18 cellular contexts compared by ENCODE assay signal in genomic region chr5:110458313-110458712, GRCh38.
A peak's percentile ranks its signal among the peaks of the same experiment; 100 is the strongest.
DNase-seq lines count a peak whose midpoint lies in the region; ATAC-seq and TF ChIP-seq lines count a peak whose summit lies in the region.
"Had no signal": no experiment of that assay in that cellular context is flagged by ENCODE, and none has a peak within 500 bp of the region (broad histone marks: within the 10 kb centered on the region; RNA-seq: fewer than 3 reads in every experiment).

No MANE protein-coding gene starts in this region.

- no peak for TF ChIP-seq CTCF in GM23338 (conservative IDR thresholded peaks at IDR 0.05; ENCODE audit: low read depth in 2 of 2)
- TF ChIP-seq CTCF in neural progenitor cell (IDR thresholded peaks at IDR 0.05): no peak

- no peaks in the 10 kb centered on the region for H3K9me3 ChIP-seq in neural progenitor cell (ENCODE audit: low read depth)
- H3K9me3 ChIP-seq: BE2C had no signal

- ATAC-seq in GM23338: peak; percentile 55; the same call in 2 of the 3 replicates
- ATAC-seq: GM12878 had no signal

- H3K36me3 Mint-ChIP-seq in GM23338 (ENCODE audit: low read depth) (no peaks in the 10 kb centered on the region), neural progenitor cell (no peaks in the 10 kb centered on the region)
- H3K36me3 Mint-ChIP-seq: CD4-positive, CD25-positive, alpha-beta regulatory T cell; CD8-positive, alpha-beta memory T cell had no signal

- no peak overlapping the region for H3K27ac Mint-ChIP-seq in GM23338
- H3K27ac Mint-ChIP-seq in neural progenitor cell: no peak overlapping the region
- H3K27ac Mint-ChIP-seq: CD4-positive, CD25-positive, alpha-beta regulatory T cell had no signal

- H3K4me1 Mint-ChIP-seq in GM23338 (peaks cover 3% of the 10 kb centered on the region; the same call in 2 of the 3 replicates), neural progenitor cell (no peaks in the 10 kb centered on the region)
- H3K4me1 Mint-ChIP-seq: CD4-positive, CD25-positive, alpha-beta regulatory T cell; CD8-positive, alpha-beta memory T cell had no signal

- no peaks in the 10 kb centered on the region for H3K9me2 ChIP-seq in GM23338 (ENCODE audit: insufficient read depth)

- DNase-seq in GM23338 (ENCODE audit: low spot score) (no peak), H7 (peak; percentile 6), SK-N-DZ (ENCODE audit: low spot score) (peak; percentile 5), neural progenitor cell (ENCODE audit: low spot score) (peak; percentile 4), UCSD-AML1 (lab: John Stamatoyannopoulos, UW; ENCODE audit: unreplicated experiment) (no peak), NCI-H146 treated with DMSO at 0.1 percent for 48 hours (lab: John Stamatoyannopoulos, UW; ENCODE audit: unreplicated experiment) (no peak)
- DNase-seq: ACHN; BE2C; C1 segment of cervical spinal cord; CD4-positive, CD25-positive, alpha-beta regulatory T cell; CD8-positive, alpha-beta memory T cell; COR-L47; DMS 273 treated with DMSO at 0.1 percent for 48 hours; DMS53; DND-41; EL; HCEC 1CT had no signal

- H3K9ac ChIP-seq in neural progenitor cell: no peak overlapping the region

- H3F3A ChIP-seq in GM23338 (replicated peaks; ENCODE audit: low read depth): no peaks in the 10 kb centered on the region
- no peaks in the 10 kb centered on the region for H3F3A ChIP-seq in neural progenitor cell (ENCODE audit: low read depth)

- H3K4me3 ChIP-seq in GM23338 (no peak overlapping the region), H7 (ENCODE audit: insufficient read depth, low read depth, low read length) (no peak overlapping the region), neural progenitor cell (no peak overlapping the region)
- H3K4me3 ChIP-seq: GM12878 had no signal

- H3K27me3 Mint-ChIP-seq in GM23338 (ENCODE audit: insufficient read depth, low read depth, poor library complexity): no peaks in the 10 kb centered on the region
- H3K27me3 Mint-ChIP-seq in neural progenitor cell (ENCODE audit: insufficient read depth, low read depth): no peaks in the 10 kb centered on the region
- H3K27me3 Mint-ChIP-seq: CD4-positive, CD25-positive, alpha-beta regulatory T cell had no signal

- H3K4me1 ChIP-seq in GM23338 (ENCODE audit: insufficient read depth) (no peaks in the 10 kb centered on the region), neural progenitor cell (no peaks in the 10 kb centered on the region)
- H3K4me1 ChIP-seq: BE2C had no signal

- H4K20me1 ChIP-seq in GM23338 (replicated peaks; ENCODE audit: insufficient read depth): no peaks in the 10 kb centered on the region
- no peaks in the 10 kb centered on the region for H4K20me1 ChIP-seq in neural progenitor cell (ENCODE audit: low read depth)

- no peak overlapping the region for H3K4me3 Mint-ChIP-seq in GM23338
- H3K4me3 Mint-ChIP-seq in neural progenitor cell: no peak overlapping the region
- H3K4me3 Mint-ChIP-seq: CD4-positive, CD25-positive, alpha-beta regulatory T cell; CD8-positive, alpha-beta memory T cell had no signal

- H3K79me2 ChIP-seq in GM23338 (replicated peaks; ENCODE audit: insufficient read depth) (no peaks in the 10 kb centered on the region), neural progenitor cell (ENCODE audit: low read depth) (no peaks in the 10 kb centered on the region)

- H3K9me3 Mint-ChIP-seq in GM23338 (no peaks in the 10 kb centered on the region), neural progenitor cell (no peaks in the 10 kb centered on the region)
- H3K9me3 Mint-ChIP-seq: CD8-positive, alpha-beta memory T cell had no signal

- H3K36me3 ChIP-seq in GM23338 (ENCODE audit: insufficient read depth): no peaks in the 10 kb centered on the region
- no peaks in the 10 kb centered on the region for H3K36me3 ChIP-seq in H7 (replicated peaks; ENCODE audit: control insufficient read depth, insufficient read depth, low read length)
- no peaks in the 10 kb centered on the region for H3K36me3 ChIP-seq in neural progenitor cell
- H3K36me3 ChIP-seq: BE2C had no signal

- H3K27me3 ChIP-seq in GM23338 (ENCODE audit: insufficient read depth): no peaks in the 10 kb centered on the region
- H3K27me3 ChIP-seq in H7 (ENCODE audit: control insufficient read depth, insufficient read depth, low read length): no peaks in the 10 kb centered on the region
- H3K27me3 ChIP-seq in neural progenitor cell: no peaks in the 10 kb centered on the region
- H3K27me3 ChIP-seq: BE2C had no signal

- H2AFZ ChIP-seq in GM23338 (peak overlapping the region; percentile 9; the same call in 1 of the 2 replicates), neural progenitor cell (replicated peaks) (no peak overlapping the region)

- H3K27ac ChIP-seq in GM23338 (ENCODE audit: low read depth): no peak overlapping the region
- no peak overlapping the region for H3K27ac ChIP-seq in neural progenitor cell

- H3K4me2 ChIP-seq in GM23338: no peak overlapping the region
- no peak overlapping the region for H3K4me2 ChIP-seq in neural progenitor cell

TF ChIP-seq in GM23338, 12 proteins besides CTCF, POLR2A, EP300 and RAD21 (continues in another document):
- TF ChIP-seq POLR2AphosphoS5 (IDR thresholded peaks at IDR 0.05; ENCODE audit: low read depth): no peak
- no peak for TF ChIP-seq STAT1 (IDR thresholded peaks at IDR 0.05; ENCODE audit: unreplicated experiment)
- TF ChIP-seq, protein P1, sequence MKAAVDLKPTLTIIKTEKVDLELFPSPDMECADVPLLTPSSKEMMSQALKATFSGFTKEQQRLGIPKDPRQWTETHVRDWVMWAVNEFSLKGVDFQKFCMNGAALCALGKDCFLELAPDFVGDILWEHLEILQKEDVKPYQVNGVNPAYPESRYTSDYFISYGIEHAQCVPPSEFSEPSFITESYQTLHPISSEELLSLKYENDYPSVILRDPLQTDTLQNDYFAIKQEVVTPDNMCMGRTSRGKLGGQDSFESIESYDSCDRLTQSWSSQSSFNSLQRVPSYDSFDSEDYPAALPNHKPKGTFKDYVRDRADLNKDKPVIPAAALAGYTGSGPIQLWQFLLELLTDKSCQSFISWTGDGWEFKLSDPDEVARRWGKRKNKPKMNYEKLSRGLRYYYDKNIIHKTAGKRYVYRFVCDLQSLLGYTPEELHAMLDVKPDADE (IDR thresholded peaks at IDR 0.05): no peak
- no peak for TF ChIP-seq REST (IDR thresholded peaks at IDR 0.05; ENCODE audit: unreplicated experiment)
- TF ChIP-seq NANOG (IDR thresholded peaks at IDR 0.05; ENCODE audit: borderline replicate concordance): no peak
- no peak for TF ChIP-seq JUNB (IDR thresholded peaks at IDR 0.05; ENCODE audit: unreplicated experiment)
- no peak for TF ChIP-seq EZH2 (IDR thresholded peaks at IDR 0.05; ENCODE audit: low read depth, unreplicated experiment)
- TF ChIP-seq ZNF331 (CRISPR knock-in tag; IDR thresholded peaks at IDR 0.05; ENCODE audit: low read depth): no peak

Comparison
In these comparisons a context has a peak if more than half of its experiments do, and no peak if none do; other contexts are left out.
1. DNase-seq: peak in H7 (single experiment), SK-N-DZ (single experiment) and neural progenitor cell (single experiment); none in GM23338 (single experiment), UCSD-AML1 (single experiment) and NCI-H146 treated with DMSO at 0.1 percent for 48 hours (single experiment).